In the genomic region with DNA sequence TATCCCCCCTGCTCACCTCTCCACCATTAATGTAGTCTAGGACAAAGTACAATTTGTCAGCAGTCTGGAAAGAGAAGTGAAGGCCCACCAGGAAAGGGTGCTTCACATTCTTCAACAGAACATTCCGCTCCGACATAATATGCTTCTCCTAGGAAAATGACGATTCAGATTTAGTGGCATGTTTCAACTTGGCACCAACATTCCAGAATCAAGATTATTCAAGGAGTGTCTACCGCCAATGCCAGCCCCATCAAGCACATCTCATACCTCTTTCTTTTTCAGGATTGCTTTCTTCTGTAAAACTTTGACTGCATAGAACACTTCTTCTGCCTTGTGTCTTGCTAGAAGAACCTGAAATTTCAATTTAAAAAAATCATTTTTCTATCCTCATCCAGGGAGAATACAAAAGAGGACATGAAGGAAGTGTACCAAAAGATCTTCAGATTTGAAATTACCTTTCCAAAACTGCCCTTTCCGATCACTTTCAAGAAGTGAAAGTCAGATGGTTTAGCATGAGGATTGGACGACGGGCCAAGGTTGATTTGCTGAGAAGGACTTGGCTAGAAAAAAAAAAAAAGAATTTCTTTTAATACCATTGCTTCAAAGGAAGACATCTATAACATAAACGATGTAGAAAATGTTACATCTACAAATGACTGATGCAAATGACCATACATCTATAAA, we compare ENCODE assay signal across 8 cellular contexts.
DNase-seq lines count a peak whose midpoint lies in the region; ATAC-seq and TF ChIP-seq lines count a peak whose summit lies in the region.

No MANE protein-coding gene starts in this region.

- H3K9me3 ChIP-seq in body of pancreas (no peaks in the 10 kb centered on the region), transverse colon (no peaks in the 10 kb centered on the region)

- H3K4me1 Mint-ChIP-seq in activated naive CD4-positive, alpha-beta T cell treated with anti-CD3 and anti-CD28 coated beads for 36 hours (ENCODE audit: low read depth): peaks cover 60% of the 10 kb centered on the region
- peaks cover 34% of the 10 kb centered on the region for H3K4me1 Mint-ChIP-seq in memory B cell

- H3K27me3 ChIP-seq in body of pancreas (no peaks in the 10 kb centered on the region), transverse colon (no peaks in the 10 kb centered on the region)

- 8 to 14% methylated on average over 8 of the region's 8 CpGs for WGBS in body of pancreas, 2 donors
- 71 to 78% methylated on average over 8 of the region's 8 CpGs for WGBS in transverse colon (ENCODE audit: low coverage in 1 of 2), 2 donors

- peak overlapping the region; percentile 97 for H3K4me3 Mint-ChIP-seq in activated naive CD4-positive, alpha-beta T cell treated with anti-CD3 and anti-CD28 coated beads for 36 hours
- peak overlapping the region; percentile 11 for H3K4me3 Mint-ChIP-seq in memory B cell

- H3K36me3 ChIP-seq in body of pancreas (replicated peaks in 1 of 2; ENCODE audit: insufficient read depth in 1 of 2, low read depth in 2 of 2) (peaks cover 7 to 26% of the 10 kb centered on the region in 2 donors), transverse colon (peaks cover 0 to 39% (median 13%) of the 10 kb centered on the region in 4 donors)

- peak overlapping the region; percentile 97 for H3K27ac Mint-ChIP-seq in activated naive CD4-positive, alpha-beta T cell treated with anti-CD3 and anti-CD28 coated beads for 36 hours
- H3K27ac Mint-ChIP-seq in memory B cell: no peak overlapping the region

- peaks cover 66% of the 10 kb centered on the region for H3K36me3 Mint-ChIP-seq in activated naive CD4-positive, alpha-beta T cell treated with anti-CD3 and anti-CD28 coated beads for 36 hours (ENCODE audit: low read depth)
- H3K36me3 Mint-ChIP-seq in memory B cell: peaks cover 9% of the 10 kb centered on the region

- TF ChIP-seq POLR2A in body of pancreas (IDR thresholded peaks at IDR 0.05): no peak
- TF ChIP-seq POLR2A in transverse colon (IDR thresholded peaks at IDR 0.05): no peak

- ATAC-seq in body of pancreas (no peak), memory B cell (ENCODE audit: low read depth) (no peak), HG03520 (IDR thresholded peaks at IDR 0.05; ENCODE audit: unreplicated experiment) (no peak)
- no peak for ATAC-seq in activated CD4-positive, CD25-positive, alpha-beta regulatory T cell treated with anti-CD3 and anti-CD28 coated beads, Interleukin-2, amount 50 U/mL, for 24 hours

- no peak for DNase-seq in activated naive CD4-positive, alpha-beta T cell treated with anti-CD3 and anti-CD28 coated beads for 36 hours
- DNase-seq in activated naive CD4-positive, alpha-beta T cell treated with anti-CD3 and anti-CD28 coated beads, Interleukin-2, amount 50 U/mL, for 16 hours: no peak
- DNase-seq in body of pancreas (no peak), memory B cell (ENCODE audit: low spot score in 2 of 2) (no peak), transverse colon (no peak), NCI-H748 treated with DMSO at 0.1 percent for 48 hours (lab: John Stamatoyannopoulos, UW) (no peak)

- CTCF ChIA-PET in activated naive CD4-positive, alpha-beta T cell treated with anti-CD3 and anti-CD28 coated beads for 36 hours (lab: Charles Lee): interaction anchor here (0.6 to 1.6 kb wide), 7 partner anchors 9 to 650 kb away, joined by 3 to 12 read pairs (median 5); no protein-coding TSS in a partner anchor

- H3K4me3 ChIP-seq in body of pancreas: peak overlapping the region; percentile 21 to 87
- peak overlapping the region in 3 of 4 donors; percentile 72 to 90 (median 78) for H3K4me3 ChIP-seq in transverse colon

- no peaks in the 10 kb centered on the region for H3K9me3 Mint-ChIP-seq in activated naive CD4-positive, alpha-beta T cell treated with anti-CD3 and anti-CD28 coated beads for 36 hours
- no peaks in the 10 kb centered on the region for H3K9me3 Mint-ChIP-seq in memory B cell

- TF ChIP-seq CTCF in body of pancreas (IDR thresholded peaks at IDR 0.05): no peak
- TF ChIP-seq CTCF in transverse colon (IDR thresholded peaks at IDR 0.05): no peak

- H3K27me3 Mint-ChIP-seq in activated naive CD4-positive, alpha-beta T cell treated with anti-CD3 and anti-CD28 coated beads for 36 hours (ENCODE audit: low read depth): no peaks in the 10 kb centered on the region
- peaks cover 1% of the 10 kb centered on the region for H3K27me3 Mint-ChIP-seq in memory B cell

- intact Hi-C loops in activated naive CD4-positive, alpha-beta T cell treated with anti-CD3 and anti-CD28 coated beads for 36 hours (cut with micrococcal nuclease): loop anchor here (5.0 kb wide), 1 partner anchor 221 kb away; the partner anchor contains the start of gene TBPL1
- intact Hi-C loops in body of pancreas (cut with DNase I) (loop anchor here (5.0 kb wide), 1 partner anchor 469 kb away; no protein-coding TSS in a partner anchor), transverse colon (cut with DNase I; ENCODE audit: low total_unique reads) (loop anchor here (5.0 to 10.0 kb wide), 2 partner anchors 462 to 709 kb away; no protein-coding TSS in a partner anchor)

- H3K4me1 ChIP-seq in body of pancreas (peaks cover 54% of the 10 kb centered on the region), transverse colon (peaks cover 0 to 29% (median 11%) of the 10 kb centered on the region in 4 donors)

- in situ Hi-C loops in transverse colon (cut with MboI; ENCODE audit: low pct_ligation_motif_present in 1 of 4, low pct_unique_long_range_greater_than_20kb in 1 of 4, low sequenced_read_pairs in 3 of 4): loop anchor here (5.0 to 25.0 kb wide), 8 partner anchors 464 to 764 kb away; no protein-coding TSS in a partner anchor

- TF ChIP-seq EP300 in transverse colon (IDR thresholded peaks at IDR 0.05; ENCODE audit: low read depth): no peak

- peak overlapping the region; percentile 29 to 100 (median 99) for H3K27ac ChIP-seq in body of pancreas
- H3K27ac ChIP-seq in transverse colon: peak overlapping the region; percentile 42 to 95 (median 94)
